17 cellular contexts compared by ENCODE assay signal in genomic region chr11:33588056-33588455, GRCh38.
DNase-seq lines count a peak whose midpoint lies in the region; ATAC-seq and TF ChIP-seq lines count a peak whose summit lies in the region.
"Had no signal": no experiment of that assay in that cellular context is flagged by ENCODE, and none has a peak within 500 bp of the region (broad histone marks: within the 10 kb centered on the region; RNA-seq: fewer than 3 reads in every experiment).

No MANE protein-coding gene starts in this region.

- TF ChIP-seq CTCF in SK-N-SH (IDR thresholded peaks at IDR 0.05) (no peak), choroid plexus epithelial cell (conservative IDR thresholded peaks at IDR 0.05; ENCODE audit: low read depth, low read length) (no peak)

- no peak for TF ChIP-seq EP300 in SK-N-SH (IDR thresholded peaks at IDR 0.05; ENCODE audit: borderline replicate concordance in 1 of 2, low read depth in 1 of 2, low read length in 1 of 2)

- ATAC-seq in SK-N-SH treated with all-trans-retinoic acid at 6 μM for 48 hours (no peak), HG02571 (IDR thresholded peaks at IDR 0.05; ENCODE audit: unreplicated experiment) (no peak)
- ATAC-seq: CD8-positive, alpha-beta T cell; PC-3 had no signal

- CTCF ChIA-PET in SK-N-SH (lab: Yijun Ruan, JAX): no interaction called here

- no peaks in the 10 kb centered on the region for H3K79me2 ChIP-seq in SK-N-SH (ENCODE audit: insufficient read depth)

- H3K27me3 ChIP-seq in SK-N-SH (ENCODE audit: insufficient read depth): no peaks in the 10 kb centered on the region
- peaks cover 7% of the 10 kb centered on the region; the same call in 1 of the 2 replicates for H3K27me3 ChIP-seq in HAP-1 (ENCODE audit: low read depth)
- H3K27me3 ChIP-seq: BLaER1, SJCRH30 had no signal

- POLR2A ChIA-PET in SK-N-SH (lab: Yijun Ruan, JAX): no interaction called here

- H3K9me3 ChIP-seq in SK-N-SH (no peaks in the 10 kb centered on the region), HAP-1 (no peaks in the 10 kb centered on the region)
- H3K9me3 ChIP-seq: SJCRH30 had no signal

- no peak overlapping the region for H3K9ac ChIP-seq in SK-N-SH
- H3K9ac ChIP-seq: BLaER1 had no signal

- in situ Hi-C loops in KBM-7 (cut with MboI; ENCODE audit: low pct_unique_long_range_greater_than_20kb, low sequenced_read_pairs): no loop called here
- in situ Hi-C loops in HAP-1 (cut with MboI; ENCODE audit: low sequenced_read_pairs): no loop called here

- H4K20me1 ChIP-seq in SK-N-SH (ENCODE audit: insufficient read depth): no peaks in the 10 kb centered on the region
- H4K20me1 ChIP-seq: BLaER1 had no signal

- WGBS in SK-N-SH (ENCODE audit: low lambda C conversion rate): 94% methylated on average over 4 of the region's 4 CpGs

- H3K4me3 ChIP-seq in SK-N-SH (ENCODE audit: low read depth in 2 of 2, low read length in 1 of 2) (no peak overlapping the region), choroid plexus epithelial cell (ENCODE audit: low read depth, low read length) (no peak overlapping the region), HAP-1 (no peak overlapping the region)
- H3K4me3 ChIP-seq: BLaER1, SJCRH30 had no signal

- H3F3A ChIP-seq in SK-N-SH (replicated peaks; ENCODE audit: insufficient read depth): no peaks in the 10 kb centered on the region

- H3K4me1 ChIP-seq in SK-N-SH (ENCODE audit: control insufficient read depth in 1 of 2, insufficient read depth in 2 of 2, low read depth in 1 of 2, low read length in 1 of 2): no peaks in the 10 kb centered on the region
- no peaks in the 10 kb centered on the region for H3K4me1 ChIP-seq in HAP-1
- H3K4me1 ChIP-seq: BLaER1, SJCRH30 had no signal

- H3K36me3 ChIP-seq in SK-N-SH (replicated peaks in 1 of 2; ENCODE audit: control insufficient read depth in 1 of 2, insufficient read depth in 2 of 2, low read length in 1 of 2) (peaks cover 31 to 77% of the 10 kb centered on the region in 2 experiments), HAP-1 (replicated peaks) (no peaks in the 10 kb centered on the region)
- H3K36me3 ChIP-seq: BLaER1, SJCRH30 had no signal

- H2AFZ ChIP-seq in SK-N-SH (ENCODE audit: low read depth): no peak overlapping the region

- no peak for TF ChIP-seq RAD21 in SK-N-SH (IDR thresholded peaks at IDR 0.05; ENCODE audit: low read length)

- no peak overlapping the region for H3K27ac ChIP-seq in SK-N-SH (ENCODE audit: low read depth in 2 of 2, low read length in 1 of 2)
- H3K27ac ChIP-seq: 22Rv1, BLaER1, SJCRH30 had no signal

- no peaks in the 10 kb centered on the region for H3K9me2 ChIP-seq in SK-N-SH

- no peak for DNase-seq in SK-N-SH
- peak; percentile 4 for DNase-seq in KBM-7
- DNase-seq in choroid plexus epithelial cell (ENCODE audit: low read depth): peak; percentile 2
- DNase-seq in myocyte (ENCODE audit: low read depth): peak; percentile 31
- DNase-seq in HAP-1 (ENCODE audit: low spot score in 2 of 2): no peak
- no peak for DNase-seq in islet precursor cell
- DNase-seq: CD8-positive, alpha-beta T cell; GOT3; NCI-H1417 treated with DMSO at 0.1 percent for 48 hours; NCI-H1930; NCI-H82; PC-3 had no signal

- no peak overlapping the region for H3K4me2 ChIP-seq in SK-N-SH
- H3K4me2 ChIP-seq: BLaER1 had no signal

TF ChIP-seq in SK-N-SH, 30 proteins besides CTCF, POLR2A, EP300 and RAD21:
- TF ChIP-seq REST (IDR thresholded peaks at IDR 0.05; ENCODE audit: low read depth, low read length): peak; percentile 86
- TF ChIP-seq RCOR1 (IDR thresholded peaks at IDR 0.05; ENCODE audit: low read length): no peak

TF ChIP-seq in SK-N-SH treated with all-trans-retinoic acid at 6 μM for 48 hours, 23 proteins besides CTCF, POLR2A, EP300 and RAD21:
- no peak for TF ChIP-seq BACH2 (CRISPR knock-in tag; IDR thresholded peaks at IDR 0.05; ENCODE audit: borderline replicate concordance)
- TF ChIP-seq ISL1 (CRISPR knock-in tag; IDR thresholded peaks at IDR 0.05): no peak
- TF ChIP-seq CREB5 (CRISPR knock-in tag; IDR thresholded peaks at IDR 0.05; ENCODE audit: low read depth): no peak
- TF ChIP-seq PATZ1 (CRISPR knock-in tag; IDR thresholded peaks at IDR 0.05; ENCODE audit: borderline replicate concordance): no peak
- no peak for TF ChIP-seq GLIS3 (CRISPR knock-in tag; IDR thresholded peaks at IDR 0.05)

Comparison
In these comparisons a context has a peak if more than half of its experiments do, and no peak if none do; other contexts are left out.
1. DNase-seq: peak in KBM-7 (single experiment), choroid plexus epithelial cell (single experiment) and myocyte (single experiment); none in SK-N-SH (single experiment), HAP-1 (0 of 2) and islet precursor cell (single experiment).